In the genomic region with DNA sequence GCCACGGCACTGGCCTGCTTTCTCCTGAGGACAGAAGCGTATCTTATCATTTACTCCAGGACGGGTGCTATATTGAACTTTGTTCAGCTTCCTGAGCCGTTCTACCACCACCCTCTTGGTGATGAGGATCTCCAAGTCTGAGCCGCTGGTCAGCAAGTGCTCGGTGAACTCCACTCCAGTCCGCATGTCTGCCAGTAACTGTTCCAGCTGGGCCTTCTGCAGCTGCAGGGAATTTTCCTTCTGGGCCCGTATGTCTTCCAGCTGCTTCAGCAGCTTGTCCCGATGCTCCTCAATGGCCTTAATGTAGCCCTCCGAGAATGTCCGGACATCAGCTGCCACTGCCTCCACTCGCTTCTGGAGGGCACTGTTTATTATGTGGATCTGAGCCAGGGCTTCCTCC, we compare ENCODE assay signal across 26 cellular contexts.
"Had no signal": no experiment of that assay in that cellular context is flagged by ENCODE, and none has a peak within 500 bp of the region (broad histone marks: within the 10 kb centered on the region; RNA-seq: fewer than 3 reads in every experiment).

No MANE protein-coding gene starts in this region.

- DNase-seq: activated CD4-positive, alpha-beta T cell treated with anti-CD3 and anti-CD28 coated beads, Interleukin-2, amount 10 ng/mL, durations not matched to agents 7 days and 5 days; activated CD4-positive, alpha-beta T cell treated with anti-CD3 and anti-CD28 coated beads, Interleukin-2, amount 50 U/mL, for 48 hours; activated CD8-positive, alpha-beta T cell treated with anti-CD3 and anti-CD28 coated beads, Interleukin-2, amount 10 ng/mL, durations not matched to agents 7 days and 5 days; activated effector memory CD4-positive, alpha-beta T cell treated with anti-CD3 and anti-CD28 coated beads, Interleukin-2, amount 50 U/mL, for 16 hours; activated naive CD4-positive, alpha-beta T cell; activated T-cell treated with anti-CD3 and anti-CD28 coated beads, Interleukin-2, amount 50 U/mL, for 24 hours; adrenal gland; Kasumi-1; KG1; MG63; MV-4-11; NCI-H1092; NCI-H1436 treated with DMSO at 0.1 percent for 48 hours; NCI-H1694 treated with DMSO at 0.1 percent for 48 hours; NCI-H2029; NCI-H345; NCI-H524 treated with DMSO at 0.1 percent for 48 hours; SHP77; SJCRH30 had no signal

- H3K9me3 ChIP-seq: adrenal gland, body of pancreas, breast epithelium, MG63, SJCRH30 had no signal

- H3K27ac Mint-ChIP-seq: activated CD4-positive, alpha-beta T cell treated with anti-CD3 and anti-CD28 coated beads, Interleukin-2, amount 10 ng/mL, durations not matched to agents 7 days and 5 days; activated CD8-positive, alpha-beta T cell treated with anti-CD3 and anti-CD28 coated beads, Interleukin-2, amount 10 ng/mL, durations not matched to agents 7 days and 5 days; activated T-cell treated with anti-CD3 and anti-CD28 coated beads, Interleukin-2, amount 50 U/mL, for 24 hours; activated T-helper 1 cell treated with anti-CD3 and anti-CD28 coated beads, Interleukin-12 subunit alpha, Interleukin-12 subunit beta, Interleukin-2, Interleukin-4 antibody, amounts not matched to agents 30 ng/mL and 10 ng/mL and 1 ng/mL, durations not matched to agents 14 hours and 24 hours and 36 hours; T-helper 2 cell treated with Interferon-gamma antibody and Interleukin-4, amounts not matched to agents 5 μg/mL and 100 μg/mL, for 36 hours had no signal

- ATAC-seq: activated CD8-positive, alpha-beta T cell treated with anti-CD3 and anti-CD28 coated beads, Interleukin-2, amount 10 ng/mL, durations not matched to agents 7 days and 5 days; activated naive CD4-positive, alpha-beta T cell treated with anti-CD3 and anti-CD28 coated beads, Interleukin-2, amount 50 U/mL, for 72 hours; body of pancreas; Panc1 had no signal

- H3K36me3 Mint-ChIP-seq: activated naive CD4-positive, alpha-beta T cell treated with anti-CD3 and anti-CD28 coated beads, Interleukin-2, amount 50 U/mL, for 72 hours had no signal

- H3K4me3 ChIP-seq: adrenal gland, body of pancreas, breast epithelium, MG63, SJCRH30, SK-N-MC had no signal

- H3K27me3 ChIP-seq: adrenal gland, body of pancreas, breast epithelium, MG63, SJCRH30 had no signal

- H3K9me3 Mint-ChIP-seq: activated CD4-positive, alpha-beta T cell treated with anti-CD3 and anti-CD28 coated beads, Interleukin-2, amount 10 ng/mL, durations not matched to agents 7 days and 5 days; activated naive CD4-positive, alpha-beta T cell treated with anti-CD3 and anti-CD28 coated beads, Interleukin-2, amount 50 U/mL, for 72 hours; activated T-cell treated with anti-CD3 and anti-CD28 coated beads, Interleukin-2, amount 50 U/mL, for 24 hours; activated T-helper 1 cell treated with anti-CD3 and anti-CD28 coated beads, Interleukin-12 subunit alpha, Interleukin-12 subunit beta, Interleukin-2, Interleukin-4 antibody, amounts not matched to agents 30 ng/mL and 10 ng/mL and 1 ng/mL, durations not matched to agents 14 hours and 24 hours and 36 hours; T-helper 2 cell treated with Interferon-gamma antibody and Interleukin-4, amounts not matched to agents 5 μg/mL and 100 μg/mL, for 36 hours had no signal

- H3K36me3 ChIP-seq: adrenal gland, breast epithelium had no signal

- H3K4me3 Mint-ChIP-seq: activated CD4-positive, alpha-beta T cell treated with anti-CD3 and anti-CD28 coated beads, Interleukin-2, amount 10 ng/mL, durations not matched to agents 7 days and 5 days; activated CD8-positive, alpha-beta T cell treated with anti-CD3 and anti-CD28 coated beads, Interleukin-2, amount 10 ng/mL, durations not matched to agents 7 days and 5 days; activated T-cell treated with anti-CD3 and anti-CD28 coated beads, Interleukin-2, amount 50 U/mL, for 24 hours; activated T-helper 1 cell treated with anti-CD3 and anti-CD28 coated beads, Interleukin-12 subunit alpha, Interleukin-12 subunit beta, Interleukin-2, Interleukin-4 antibody, amounts not matched to agents 30 ng/mL and 10 ng/mL and 1 ng/mL, durations not matched to agents 14 hours and 24 hours and 36 hours; T-helper 2 cell treated with Interferon-gamma antibody and Interleukin-4, amounts not matched to agents 5 μg/mL and 100 μg/mL, for 36 hours had no signal

- H3K27ac ChIP-seq: adrenal gland, breast epithelium, SJCRH30, SK-N-MC had no signal
